In genomic region chr3:54631507-54632280, GRCh38 we compare ENCODE assay signal across 26 cellular contexts.
DNase-seq lines count a peak whose midpoint lies in the region; ATAC-seq and TF ChIP-seq lines count a peak whose summit lies in the region.
"Had no signal": no experiment of that assay in that cellular context is flagged by ENCODE, and none has a peak within 500 bp of the region (broad histone marks: within the 10 kb centered on the region; RNA-seq: fewer than 3 reads in every experiment).

No MANE protein-coding gene starts in this region.

- no peaks in the 10 kb centered on the region for H3K36me3 ChIP-seq in breast epithelium
- H3K36me3 ChIP-seq: BE2C, HAP-1 had no signal

- H3K4me3 ChIP-seq in breast epithelium, result no peak overlapping the region
- H3K4me3 ChIP-seq: GM23248, HAP-1 had no signal

- TF ChIP-seq CTCF in foreskin keratinocyte (conservative IDR thresholded peaks at IDR 0.05) (no peak), breast epithelium (IDR thresholded peaks at IDR 0.05) (no peak)

- POLR2A ChIA-PET in activated CD4-positive, alpha-beta memory T cell treated with anti-CD3 and anti-CD28 coated beads for 36 hours (lab: Charles Lee), result no interaction called here

- H3K9me3 Mint-ChIP-seq in activated CD4-positive, alpha-beta memory T cell treated with anti-CD3 and anti-CD28 coated beads for 36 hours, result no peaks in the 10 kb centered on the region

- H3K4me1 ChIP-seq in foreskin keratinocyte (no peaks in the 10 kb centered on the region), breast epithelium (peaks cover 0 to 2% of the 10 kb centered on the region in 2 donors)
- H3K4me1 ChIP-seq: BE2C had no signal

- H3K27me3 ChIP-seq in foreskin keratinocyte (no peaks in the 10 kb centered on the region), breast epithelium (no peaks in the 10 kb centered on the region)
- H3K27me3 ChIP-seq: BE2C had no signal

- H3K4me1 Mint-ChIP-seq in activated CD4-positive, alpha-beta memory T cell treated with anti-CD3 and anti-CD28 coated beads for 36 hours (ENCODE audit: low read depth), result no peaks in the 10 kb centered on the region
- H3K4me1 Mint-ChIP-seq: CD4-positive, CD25-positive, alpha-beta regulatory T cell had no signal

- CTCF ChIA-PET in activated CD4-positive, alpha-beta memory T cell treated with anti-CD3 and anti-CD28 coated beads for 36 hours (lab: Charles Lee), result interaction anchor here (0.6 kb wide), 1 partner anchor 111 kb away, joined by 3 read pairs; no protein-coding TSS in a partner anchor

- no peak for TF ChIP-seq POLR2A in breast epithelium (IDR thresholded peaks at IDR 0.05)

- intact Hi-C loops in activated CD4-positive, alpha-beta memory T cell treated with anti-CD3 and anti-CD28 coated beads for 36 hours (cut with micrococcal nuclease), result no loop called here
- intact Hi-C loops in breast epithelium (cut with DNase I; ENCODE audit: low total_unique reads), result no loop called here

- H3K36me3 Mint-ChIP-seq in activated CD4-positive, alpha-beta memory T cell treated with anti-CD3 and anti-CD28 coated beads for 36 hours, result no peaks in the 10 kb centered on the region
- H3K36me3 Mint-ChIP-seq: CD4-positive, CD25-positive, alpha-beta regulatory T cell had no signal

- H3K4me3 Mint-ChIP-seq in activated CD4-positive, alpha-beta memory T cell treated with anti-CD3 and anti-CD28 coated beads for 36 hours, result no peak overlapping the region
- H3K4me3 Mint-ChIP-seq: CD4-positive, CD25-positive, alpha-beta regulatory T cell; HFFc6 had no signal

- peaks cover 4% of the 10 kb centered on the region for H3K27me3 Mint-ChIP-seq in activated CD4-positive, alpha-beta memory T cell treated with anti-CD3 and anti-CD28 coated beads for 36 hours
- H3K27me3 Mint-ChIP-seq: CD4-positive, CD25-positive, alpha-beta regulatory T cell had no signal

- no peak overlapping the region for H3K27ac Mint-ChIP-seq in activated CD4-positive, alpha-beta memory T cell treated with anti-CD3 and anti-CD28 coated beads for 36 hours
- H3K27ac Mint-ChIP-seq: CD4-positive, CD25-positive, alpha-beta regulatory T cell; HFFc6 had no signal

- no peaks in the 10 kb centered on the region for H3K9me3 ChIP-seq in breast epithelium
- H3K9me3 ChIP-seq: BE2C had no signal

- ATAC-seq in foreskin keratinocyte, result no peak
- ATAC-seq: HepG2, Panc1 had no signal

- no peak overlapping the region for H3K27ac ChIP-seq in foreskin keratinocyte
- H3K27ac ChIP-seq in breast epithelium, result no peak overlapping the region
- H3K27ac ChIP-seq: GM23248, HL-60, RWPE1 had no signal

- DNase-seq in A172 (ENCODE audit: low spot score) (peak; percentile 79), EH (ENCODE audit: low read depth) (peak; percentile 27), NCI-H69 (lab: John Stamatoyannopoulos, UW) (peak; percentile 16), fibroblast of gingiva (ENCODE audit: low read depth) (peak; percentile 40), foreskin keratinocyte (no peak), breast epithelium (ENCODE audit: low spot score in 2 of 2) (no peak)
- no peak for DNase-seq in NK-92 treated with Interleukin-12 subunit alpha and Interleukin-12 subunit beta, amount 100 ng/mL, for 24 hours (lab: John Stamatoyannopoulos, UW)
- DNase-seq in activated CD4-positive, alpha-beta memory T cell treated with anti-CD3 and anti-CD28 coated beads for 36 hours, result no peak
- DNase-seq: 8988T; BE2C; CD4-positive, CD25-positive, alpha-beta regulatory T cell; DMS153; DND-41; GM23248; HFFc6; Kasumi-1; MV-4-11; NCI-H2029; NCI-H446; NCI-H526; SHP77 had no signal

Comparison
In these comparisons a context has a peak if more than half of its experiments do, and no peak if none do; other contexts are left out.
1. DNase-seq: peak in A172 (single experiment), EH (single experiment), NCI-H69 (single experiment) and fibroblast of gingiva (single experiment); none in foreskin keratinocyte (0 of 2), NK-92 treated with Interleukin-12 subunit alpha and Interleukin-12 subunit beta, amount 100 ng/mL, for 24 hours (single experiment), activated CD4-positive, alpha-beta memory T cell treated with anti-CD3 and anti-CD28 coated beads for 36 hours (single experiment) and breast epithelium (0 of 2).